In genomic region chr14:58395815-58396626, GRCh38 we compare ENCODE assay signal across 8 cellular contexts. TPM values are rescaled to one million over a fixed set of nuclear protein-coding genes. Genes with fewer than 3 reads are reported as not detected.
A peak's percentile ranks its signal among the peaks of the same experiment; 100 is the strongest.
DNase-seq lines count a peak whose midpoint lies in the region; ATAC-seq, FAIRE-seq and TF ChIP-seq lines count a peak whose summit lies in the region.

TOMM20L (plus strand) TSS chr14:58395930; CDS start chr14:58395958, 28 bp downstream.

- H3K27me3 ChIP-seq in SJCRH30 (no peaks in the 10 kb centered on the region), parathyroid adenoma (ENCODE audit: control insufficient read depth, insufficient read depth, low read length) (no peaks in the 10 kb centered on the region), tibial nerve (no peaks in the 10 kb centered on the region)

- H3K4me2 ChIP-seq in parathyroid adenoma (ENCODE audit: low read length) = peak within 1 kb of the TSS; percentile 67

- peaks cover 8% of the 10 kb centered on the region for H3K4me1 Mint-ChIP-seq in activated naive CD8-positive, alpha-beta T cell (ENCODE audit: low read depth)

- no peak for TF ChIP-seq EP300 in tibial nerve (IDR thresholded peaks at IDR 0.05)

- no peaks in the 10 kb centered on the region for H3K27me3 Mint-ChIP-seq in activated naive CD8-positive, alpha-beta T cell

- peak within 1 kb of the TSS; percentile 99 for H2AFZ ChIP-seq in parathyroid adenoma

- peak within 1 kb of the TSS; percentile 80 for H3K4me3 Mint-ChIP-seq in activated naive CD8-positive, alpha-beta T cell

- intact Hi-C loops in Right ventricle myocardium inferior (cut with DNase I) = no loop called here

- no peak within 1 kb of the TSS for H3K9ac ChIP-seq in parathyroid adenoma

- H3K27ac ChIP-seq in SJCRH30 (no peak within 1 kb of the TSS), parathyroid adenoma (peak within 1 kb of the TSS; percentile 74), tibial nerve (peak within 1 kb of the TSS in 3 of 4 donors; percentile 85 to 88 (median 87))

- peak; percentile 88 for DNase-seq in DMS53 (lab: John Stamatoyannopoulos, UW)
- peak; percentile 93 for DNase-seq in HTR-8/SVneo (ENCODE audit: insufficient read length, low spot score)
- peak; percentile 41 to 58 for DNase-seq in SJCRH30
- peak; percentile 90 for DNase-seq in Right ventricle myocardium inferior (ENCODE audit: missing footprints)
- peak in 1 of 2 donors; percentile 29 for DNase-seq in tibial nerve (ENCODE audit: low spot score in 2 of 2)

- peak; percentile 98 for FAIRE-seq in HTR-8/SVneo (lab: Jason Lieb, UNC)

- H3K9me3 Mint-ChIP-seq in activated naive CD8-positive, alpha-beta T cell (ENCODE audit: low read depth) = no peaks in the 10 kb centered on the region

- H3K4me3 ChIP-seq in SJCRH30 = peak within 1 kb of the TSS; percentile 49
- peak within 1 kb of the TSS; percentile 45 for H3K4me3 ChIP-seq in parathyroid adenoma (ENCODE audit: low read depth, low read length)
- peak within 1 kb of the TSS; percentile 36 to 68 (median 56) for H3K4me3 ChIP-seq in tibial nerve

- no peaks in the 10 kb centered on the region for H3K79me2 ChIP-seq in parathyroid adenoma

- H3K27ac Mint-ChIP-seq in activated naive CD8-positive, alpha-beta T cell = peak within 1 kb of the TSS; percentile 78

- no peaks in the 10 kb centered on the region for H3K9me3 ChIP-seq in SJCRH30 (replicated peaks)
- no peaks in the 10 kb centered on the region for H3K9me3 ChIP-seq in parathyroid adenoma (ENCODE audit: control insufficient read depth, low read length)
- H3K9me3 ChIP-seq in tibial nerve = no peaks in the 10 kb centered on the region

- WGBS in tibial nerve, 2 donors = 11 to 26% methylated on average over 10 to 35 of the region's 81 CpGs

- ATAC-seq in GM21367 (IDR thresholded peaks at IDR 0.05; ENCODE audit: unreplicated experiment) (peak; percentile 95), Right ventricle myocardium inferior (peak; percentile 95)

- H3K4me1 ChIP-seq in SJCRH30 = no peaks in the 10 kb centered on the region
- no peaks in the 10 kb centered on the region for H3K4me1 ChIP-seq in parathyroid adenoma
- H3K4me1 ChIP-seq in tibial nerve = peaks cover 0 to 13% (median 0%) of the 10 kb centered on the region in 4 donors

- H3K36me3 ChIP-seq in SJCRH30 (no peaks in the 10 kb centered on the region), parathyroid adenoma (ENCODE audit: control insufficient read depth, insufficient read depth, low read length) (no peaks in the 10 kb centered on the region), tibial nerve (no peaks in the 10 kb centered on the region)

- H3K36me3 Mint-ChIP-seq in activated naive CD8-positive, alpha-beta T cell = peaks cover 5% of the 10 kb centered on the region

- no peak for TF ChIP-seq POLR2A in tibial nerve (IDR thresholded peaks at IDR 0.05)

- TF ChIP-seq CTCF in parathyroid adenoma (IDR thresholded peaks at IDR 0.05) = peak; percentile 77
- peak; percentile 90 to 95 (median 94) for TF ChIP-seq CTCF in tibial nerve (IDR thresholded peaks at IDR 0.05)

RNA-seq across cellular contexts. Expression of gene TOMM20L, which starts in this region (rescaled TPM):
- not detected in 2 replicates for total RNA-seq in SJCRH30 (2014; rRNA removed; shearing (Covaris generic))
- total RNA-seq in Right ventricle myocardium inferior = not detected
- 1 to 10 TPM in 1 of 4 donors, not detected in 3; 2.2 TPM for total RNA-seq in tibial nerve

Comparison
In these comparisons a context has a peak if more than half of its experiments do, and no peak if none do; other contexts are left out.
1. Peak in DNase-seq and H3K4me3 ChIP-seq in SJCRH30; RNA of the gene not detected or under 1 TPM.
2. Peak in DNase-seq and ATAC-seq in Right ventricle myocardium inferior; RNA of the gene not detected or under 1 TPM.